In the genomic region with DNA sequence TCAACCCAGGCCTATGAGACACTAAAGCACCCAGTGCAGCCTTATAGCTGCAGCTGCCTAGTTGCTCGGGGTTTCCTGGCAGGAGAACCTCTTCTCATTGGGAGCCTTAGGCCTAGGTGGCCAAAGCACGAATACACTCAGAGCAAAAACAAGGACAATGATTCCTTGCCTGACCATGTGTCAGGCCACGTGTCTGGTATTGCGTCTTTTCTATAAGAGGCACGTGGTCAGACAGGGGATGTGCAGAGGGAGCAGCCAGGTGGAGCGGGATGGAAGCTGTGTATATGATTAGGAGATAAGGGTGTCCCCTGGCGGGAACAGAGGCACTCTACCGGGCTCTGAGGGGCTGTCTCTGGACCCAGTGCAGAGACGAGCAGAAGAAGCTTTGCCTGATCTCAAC, we compare ENCODE assay signal across 2 cellular contexts.
TF ChIP-seq lines count a peak whose summit lies in the region.

No MANE protein-coding gene starts in this region.

TF ChIP-seq in HEK293T, 16 proteins besides CTCF, POLR2A, EP300 and RAD21:
- TF ChIP-seq, protein P1, sequence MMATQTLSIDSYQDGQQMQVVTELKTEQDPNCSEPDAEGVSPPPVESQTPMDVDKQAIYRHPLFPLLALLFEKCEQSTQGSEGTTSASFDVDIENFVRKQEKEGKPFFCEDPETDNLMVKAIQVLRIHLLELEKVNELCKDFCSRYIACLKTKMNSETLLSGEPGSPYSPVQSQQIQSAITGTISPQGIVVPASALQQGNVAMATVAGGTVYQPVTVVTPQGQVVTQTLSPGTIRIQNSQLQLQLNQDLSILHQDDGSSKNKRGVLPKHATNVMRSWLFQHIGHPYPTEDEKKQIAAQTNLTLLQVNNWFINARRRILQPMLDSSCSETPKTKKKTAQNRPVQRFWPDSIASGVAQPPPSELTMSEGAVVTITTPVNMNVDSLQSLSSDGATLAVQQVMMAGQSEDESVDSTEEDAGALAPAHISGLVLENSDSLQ (IDR thresholded peaks at IDR 0.05): no peak
- TF ChIP-seq ARNT (IDR thresholded peaks at IDR 0.05) (no peak), FOXK2 (IDR thresholded peaks at IDR 0.05) (no peak), ELF4 (IDR thresholded peaks at IDR 0.05) (no peak), BHLHE40 (IDR thresholded peaks at IDR 0.05; ENCODE audit: borderline replicate concordance) (no peak), SUZ12 (IDR thresholded peaks at IDR 0.05) (no peak), FOXM1 (IDR thresholded peaks at IDR 0.05; ENCODE audit: borderline replicate concordance) (no peak), HDGF (IDR thresholded peaks at IDR 0.05; ENCODE audit: borderline replicate concordance) (no peak), SP1 (IDR thresholded peaks at IDR 0.05) (no peak), CTBP1 (IDR thresholded peaks at IDR 0.05; ENCODE audit: borderline replicate concordance) (no peak), ZNF384 (IDR thresholded peaks at IDR 0.05) (no peak), FOXA1 (IDR thresholded peaks at IDR 0.05) (no peak), TARDBP (IDR thresholded peaks at IDR 0.05) (no peak), NFRKB (IDR thresholded peaks at IDR 0.05) (no peak), LEF1 (IDR thresholded peaks at IDR 0.05; ENCODE audit: borderline replicate concordance) (no peak), L3MBTL2 (conservative IDR thresholded peaks at IDR 0.05) (no peak)

TF ChIP-seq in H1, 55 proteins besides CTCF, POLR2A, EP300 and RAD21:
- TF ChIP-seq, protein P2, sequence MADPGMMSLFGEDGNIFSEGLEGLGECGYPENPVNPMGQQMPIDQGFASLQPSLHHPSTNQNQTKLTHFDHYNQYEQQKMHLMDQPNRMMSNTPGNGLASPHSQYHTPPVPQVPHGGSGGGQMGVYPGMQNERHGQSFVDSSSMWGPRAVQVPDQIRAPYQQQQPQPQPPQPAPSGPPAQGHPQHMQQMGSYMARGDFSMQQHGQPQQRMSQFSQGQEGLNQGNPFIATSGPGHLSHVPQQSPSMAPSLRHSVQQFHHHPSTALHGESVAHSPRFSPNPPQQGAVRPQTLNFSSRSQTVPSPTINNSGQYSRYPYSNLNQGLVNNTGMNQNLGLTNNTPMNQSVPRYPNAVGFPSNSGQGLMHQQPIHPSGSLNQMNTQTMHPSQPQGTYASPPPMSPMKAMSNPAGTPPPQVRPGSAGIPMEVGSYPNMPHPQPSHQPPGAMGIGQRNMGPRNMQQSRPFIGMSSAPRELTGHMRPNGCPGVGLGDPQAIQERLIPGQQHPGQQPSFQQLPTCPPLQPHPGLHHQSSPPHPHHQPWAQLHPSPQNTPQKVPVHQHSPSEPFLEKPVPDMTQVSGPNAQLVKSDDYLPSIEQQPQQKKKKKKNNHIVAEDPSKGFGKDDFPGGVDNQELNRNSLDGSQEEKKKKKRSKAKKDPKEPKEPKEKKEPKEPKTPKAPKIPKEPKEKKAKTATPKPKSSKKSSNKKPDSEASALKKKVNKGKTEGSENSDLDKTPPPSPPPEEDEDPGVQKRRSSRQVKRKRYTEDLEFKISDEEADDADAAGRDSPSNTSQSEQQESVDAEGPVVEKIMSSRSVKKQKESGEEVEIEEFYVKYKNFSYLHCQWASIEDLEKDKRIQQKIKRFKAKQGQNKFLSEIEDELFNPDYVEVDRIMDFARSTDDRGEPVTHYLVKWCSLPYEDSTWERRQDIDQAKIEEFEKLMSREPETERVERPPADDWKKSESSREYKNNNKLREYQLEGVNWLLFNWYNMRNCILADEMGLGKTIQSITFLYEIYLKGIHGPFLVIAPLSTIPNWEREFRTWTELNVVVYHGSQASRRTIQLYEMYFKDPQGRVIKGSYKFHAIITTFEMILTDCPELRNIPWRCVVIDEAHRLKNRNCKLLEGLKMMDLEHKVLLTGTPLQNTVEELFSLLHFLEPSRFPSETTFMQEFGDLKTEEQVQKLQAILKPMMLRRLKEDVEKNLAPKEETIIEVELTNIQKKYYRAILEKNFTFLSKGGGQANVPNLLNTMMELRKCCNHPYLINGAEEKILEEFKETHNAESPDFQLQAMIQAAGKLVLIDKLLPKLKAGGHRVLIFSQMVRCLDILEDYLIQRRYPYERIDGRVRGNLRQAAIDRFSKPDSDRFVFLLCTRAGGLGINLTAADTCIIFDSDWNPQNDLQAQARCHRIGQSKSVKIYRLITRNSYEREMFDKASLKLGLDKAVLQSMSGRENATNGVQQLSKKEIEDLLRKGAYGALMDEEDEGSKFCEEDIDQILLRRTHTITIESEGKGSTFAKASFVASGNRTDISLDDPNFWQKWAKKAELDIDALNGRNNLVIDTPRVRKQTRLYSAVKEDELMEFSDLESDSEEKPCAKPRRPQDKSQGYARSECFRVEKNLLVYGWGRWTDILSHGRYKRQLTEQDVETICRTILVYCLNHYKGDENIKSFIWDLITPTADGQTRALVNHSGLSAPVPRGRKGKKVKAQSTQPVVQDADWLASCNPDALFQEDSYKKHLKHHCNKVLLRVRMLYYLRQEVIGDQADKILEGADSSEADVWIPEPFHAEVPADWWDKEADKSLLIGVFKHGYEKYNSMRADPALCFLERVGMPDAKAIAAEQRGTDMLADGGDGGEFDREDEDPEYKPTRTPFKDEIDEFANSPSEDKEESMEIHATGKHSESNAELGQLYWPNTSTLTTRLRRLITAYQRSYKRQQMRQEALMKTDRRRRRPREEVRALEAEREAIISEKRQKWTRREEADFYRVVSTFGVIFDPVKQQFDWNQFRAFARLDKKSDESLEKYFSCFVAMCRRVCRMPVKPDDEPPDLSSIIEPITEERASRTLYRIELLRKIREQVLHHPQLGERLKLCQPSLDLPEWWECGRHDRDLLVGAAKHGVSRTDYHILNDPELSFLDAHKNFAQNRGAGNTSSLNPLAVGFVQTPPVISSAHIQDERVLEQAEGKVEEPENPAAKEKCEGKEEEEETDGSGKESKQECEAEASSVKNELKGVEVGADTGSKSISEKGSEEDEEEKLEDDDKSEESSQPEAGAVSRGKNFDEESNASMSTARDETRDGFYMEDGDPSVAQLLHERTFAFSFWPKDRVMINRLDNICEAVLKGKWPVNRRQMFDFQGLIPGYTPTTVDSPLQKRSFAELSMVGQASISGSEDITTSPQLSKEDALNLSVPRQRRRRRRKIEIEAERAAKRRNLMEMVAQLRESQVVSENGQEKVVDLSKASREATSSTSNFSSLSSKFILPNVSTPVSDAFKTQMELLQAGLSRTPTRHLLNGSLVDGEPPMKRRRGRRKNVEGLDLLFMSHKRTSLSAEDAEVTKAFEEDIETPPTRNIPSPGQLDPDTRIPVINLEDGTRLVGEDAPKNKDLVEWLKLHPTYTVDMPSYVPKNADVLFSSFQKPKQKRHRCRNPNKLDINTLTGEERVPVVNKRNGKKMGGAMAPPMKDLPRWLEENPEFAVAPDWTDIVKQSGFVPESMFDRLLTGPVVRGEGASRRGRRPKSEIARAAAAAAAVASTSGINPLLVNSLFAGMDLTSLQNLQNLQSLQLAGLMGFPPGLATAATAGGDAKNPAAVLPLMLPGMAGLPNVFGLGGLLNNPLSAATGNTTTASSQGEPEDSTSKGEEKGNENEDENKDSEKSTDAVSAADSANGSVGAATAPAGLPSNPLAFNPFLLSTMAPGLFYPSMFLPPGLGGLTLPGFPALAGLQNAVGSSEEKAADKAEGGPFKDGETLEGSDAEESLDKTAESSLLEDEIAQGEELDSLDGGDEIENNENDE (IDR thresholded peaks at IDR 0.05; ENCODE audit: insufficient replicate concordance, low read length): no peak
- TF ChIP-seq SP1 (IDR thresholded peaks at IDR 0.05; ENCODE audit: low read depth, low read length) (no peak), EZH2 (IDR thresholded peaks at IDR 0.05; ENCODE audit: low read depth, low read length, severe bottlenecking) (no peak), KDM4A (IDR thresholded peaks at IDR 0.05; ENCODE audit: low read depth, low read length, severe bottlenecking) (no peak), SIRT6 (IDR thresholded peaks at IDR 0.05; ENCODE audit: low read length) (no peak), BCL11A (IDR thresholded peaks at IDR 0.05; ENCODE audit: low read depth in 2 of 2, low read length in 2 of 2) (no peak), EGR1 (IDR thresholded peaks at IDR 0.05; ENCODE audit: borderline replicate concordance, low read depth, low read length) (no peak), TBP (IDR thresholded peaks at IDR 0.05; ENCODE audit: low read depth, low read length) (no peak), MAFK (IDR thresholded peaks at IDR 0.05; ENCODE audit: low read depth, low read length) (no peak)
- TF ChIP-seq, protein P3, sequence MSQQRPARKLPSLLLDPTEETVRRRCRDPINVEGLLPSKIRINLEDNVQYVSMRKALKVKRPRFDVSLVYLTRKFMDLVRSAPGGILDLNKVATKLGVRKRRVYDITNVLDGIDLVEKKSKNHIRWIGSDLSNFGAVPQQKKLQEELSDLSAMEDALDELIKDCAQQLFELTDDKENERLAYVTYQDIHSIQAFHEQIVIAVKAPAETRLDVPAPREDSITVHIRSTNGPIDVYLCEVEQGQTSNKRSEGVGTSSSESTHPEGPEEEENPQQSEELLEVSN (IDR thresholded peaks at IDR 0.05): no peak
TF ChIP-seq in H1: peak in this region for 0.
